In genomic region chr2:37544617-37545031, GRCh38 we compare ENCODE assay signal across 15 cellular contexts.
"Had no signal": no experiment of that assay in that cellular context is flagged by ENCODE, and none has a peak within 500 bp of the region (broad histone marks: within the 10 kb centered on the region; RNA-seq: fewer than 3 reads in every experiment).

No MANE protein-coding gene starts in this region.

- H3K9me3 ChIP-seq: esophagus muscularis mucosa, psoas muscle had no signal

- H3K36me3 ChIP-seq: esophagus muscularis mucosa had no signal

- DNase-seq: activated CD4-positive, alpha-beta T cell treated with anti-CD3 and anti-CD28 coated beads, Interleukin-2, amount 10 ng/mL, durations not matched to agents 7 days and 5 days; activated CD8-positive, alpha-beta memory T cell treated with anti-CD3 and anti-CD28 coated beads for 24 hours; activated gamma-delta T cell treated with Interleukin-2 at 50 U/mL for 16 hours; amniotic stem cell; cortex of kidney; effector CD4-positive, alpha-beta T cell; foreskin keratinocyte; psoas muscle; stimulated activated CD4-positive, alpha-beta T cell treated with anti-CD3 and anti-CD28 coated beads, Interleukin-12 subunit alpha, Interleukin-12 subunit beta, amount 100 ng/mL, for 4 hours; stimulated activated CD4-positive, alpha-beta T cell treated with anti-CD3 and anti-CD28 coated beads, Interleukin-2, amount 100 ng/mL, for 24 hours; T-helper 2 cell had no signal

- ATAC-seq: foreskin keratinocyte; psoas muscle; stimulated activated effector memory CD8-positive, alpha-beta T cell treated with anti-CD3 and anti-CD28 coated beads, Interleukin-12 subunit alpha, Interleukin-12 subunit beta, amount 100 ng/mL, for 72 hours; WTC11 had no signal

- H3K4me3 ChIP-seq: esophagus muscularis mucosa, lung, psoas muscle had no signal

- H3K4me1 ChIP-seq: esophagus muscularis mucosa, foreskin keratinocyte, psoas muscle had no signal

- H3K27ac ChIP-seq: esophagus muscularis mucosa, foreskin keratinocyte, psoas muscle had no signal

- H3K27me3 ChIP-seq: esophagus muscularis mucosa, foreskin keratinocyte had no signal
